In genomic region chr1:53541263-53541625, GRCh38 we compare ENCODE assay signal across 13 cellular contexts.
"Had no signal": no experiment of that assay in that cellular context is flagged by ENCODE, and none has a peak within 500 bp of the region (broad histone marks: within the 10 kb centered on the region; RNA-seq: fewer than 3 reads in every experiment).

No MANE protein-coding gene starts in this region.

- H3K27ac ChIP-seq: SK-N-MC had no signal

- H3K4me3 ChIP-seq: gastroesophageal sphincter, lung, SK-N-MC, tibial artery had no signal

- H3K36me3 ChIP-seq: gastroesophageal sphincter, tibial artery had no signal

- ATAC-seq: naive thymus-derived CD4-positive, alpha-beta T cell; stimulated activated memory B cell treated with anti-CD40 and anti-IgM and Interleukin-4, amounts not matched to agents 10 μg/mL and 1 μg/mL and 100 μg/mL, for 72 hours had no signal

- DNase-seq: activated CD4-positive, alpha-beta T cell treated with anti-CD3 and anti-CD28 coated beads for 4 hours; activated CD8-positive, alpha-beta memory T cell treated with anti-CD3 and anti-CD28 coated beads, Interleukin-2, amount 50 U/mL, for 4 hours; central memory CD4-positive, alpha-beta T cell; cortex of kidney; effector CD8-positive, alpha-beta T cell; hippocampal formation; naive thymus-derived CD4-positive, alpha-beta T cell; nucleus accumbens; tibial artery had no signal

- H3K9me3 ChIP-seq: gastroesophageal sphincter, tibial artery had no signal
